1 cellular context compared by ENCODE assay signal in the genomic region with DNA sequence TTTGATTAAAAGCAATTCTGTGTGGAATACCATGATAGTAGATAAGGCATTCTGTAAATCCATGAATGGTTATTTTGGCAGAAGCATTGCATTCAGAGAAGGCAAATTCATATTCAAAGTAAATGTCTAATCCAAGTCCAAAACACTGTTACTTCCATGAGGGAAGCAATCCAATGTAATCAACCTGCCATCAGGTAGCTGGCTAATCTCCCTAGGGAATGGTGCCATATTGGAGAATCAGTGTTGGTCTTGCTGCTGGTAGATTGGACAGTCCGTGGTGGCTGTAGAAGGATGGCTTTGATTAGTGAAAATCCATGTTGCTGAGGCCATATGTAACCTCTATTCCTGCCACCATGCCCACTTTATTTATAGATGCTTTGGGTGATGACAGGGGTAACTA.
TF ChIP-seq lines count a peak whose summit lies in the region.

No MANE protein-coding gene starts in this region.

TF ChIP-seq in K562, 482 proteins besides CTCF, POLR2A, EP300 and RAD21 (continued from another document):
- no peak for TF ChIP-seq HMBOX1 (IDR thresholded peaks at IDR 0.05)
- TF ChIP-seq CBX5 (IDR thresholded peaks at IDR 0.05; ENCODE audit: borderline replicate concordance, low read depth): no peak
- TF ChIP-seq BCOR (IDR thresholded peaks at IDR 0.05): no peak
- no peak for TF ChIP-seq ATF6 (CRISPR knock-in tag; IDR thresholded peaks at IDR 0.05)
- no peak for TF ChIP-seq ZNF280A (IDR thresholded peaks at IDR 0.05; ENCODE audit: low read depth, partially characterized antibody)
- no peak for TF ChIP-seq TAF15 (IDR thresholded peaks at IDR 0.05; ENCODE audit: low read depth, low read length)
TF ChIP-seq in K562: peak in this region for 0.
